ENCODE assay signal across 8 cellular contexts in genomic region chr21:34075760-34076159, GRCh38. TPM values are rescaled to one million over a fixed set of nuclear protein-coding genes. Genes with fewer than 3 reads are reported as not detected.
A peak's percentile ranks its signal among the peaks of the same experiment; 100 is the strongest.
DNase-seq lines count a peak whose midpoint lies in the region; ATAC-seq, FAIRE-seq and TF ChIP-seq lines count a peak whose summit lies in the region.

No MANE protein-coding gene starts in this region.

- H3K27ac Mint-ChIP-seq in stimulated activated memory B cell treated with anti-CD40 and anti-IgM and Interleukin-4, amounts not matched to agents 10 μg/mL and 1 μg/mL and 100 μg/mL, for 72 hours = no peak overlapping the region

- H3K4me3 ChIP-seq in PC-9 (0 out of 2 replicates have a peak overlapping the region, but pooled peaks have one; percentile 84), epithelial cell of esophagus (ENCODE audit: low read length) (no peak overlapping the region), sigmoid colon (peak overlapping the region; percentile 38 to 81 (median 70))

- H3K4me2 ChIP-seq in PC-9 = peak overlapping the region; percentile 90; the same call in 1 of the 2 replicates

- peaks cover 27% of the 10 kb centered on the region for H3K36me3 Mint-ChIP-seq in stimulated activated memory B cell treated with anti-CD40 and anti-IgM and Interleukin-4, amounts not matched to agents 10 μg/mL and 1 μg/mL and 100 μg/mL, for 72 hours

- no peak for DNase-seq in GM12891 (ENCODE audit: insufficient read length, low spot score)
- no peak for DNase-seq in PC-9
- DNase-seq in epithelial cell of esophagus (ENCODE audit: low read depth) = peak; percentile 35
- no peak for DNase-seq in sigmoid colon
- no peak for DNase-seq in activated effector memory CD4-positive, alpha-beta T cell treated with anti-CD3 and anti-CD28 coated beads, Interleukin-2, amount 50 U/mL, for 16 hours
- no peak for DNase-seq in NCI-H1436 (lab: John Stamatoyannopoulos, UW)
- no peak for DNase-seq in CD1c-positive myeloid dendritic cell (ENCODE audit: extremely low spot score)

- FAIRE-seq in GM12891 (lab: Jason Lieb, UNC) = peak; percentile 51

- POLR2A ChIA-PET in PC-9 (lab: Charles Lee; ENCODE audit: unreplicated experiment) = interaction anchor here (0.5 kb wide), 1 partner anchor 136 kb away, joined by 7 read pairs; no protein-coding TSS in a partner anchor

- TF ChIP-seq EP300 in sigmoid colon (IDR thresholded peaks at IDR 0.05) = no peak

- H3K9me2 ChIP-seq in PC-9 (ENCODE audit: insufficient read depth) = no peaks in the 10 kb centered on the region

- BruUV-seq in PC-9 (replicated peaks; lab: Mats Ljungman, UMichigan) = no TSS peak

- CTCF ChIA-PET in PC-9 (lab: Charles Lee) = no interaction called here

- H3K9me3 ChIP-seq in PC-9 (ENCODE audit: insufficient read depth, low read depth) (no peaks in the 10 kb centered on the region), sigmoid colon (no peaks in the 10 kb centered on the region)

- no peaks in the 10 kb centered on the region for H3F3A ChIP-seq in PC-9 (ENCODE audit: insufficient read depth, low read depth)

- H3K4me1 Mint-ChIP-seq in stimulated activated memory B cell treated with anti-CD40 and anti-IgM and Interleukin-4, amounts not matched to agents 10 μg/mL and 1 μg/mL and 100 μg/mL, for 72 hours = peaks cover 70% of the 10 kb centered on the region

- no peaks in the 10 kb centered on the region for H3K9me3 Mint-ChIP-seq in stimulated activated memory B cell treated with anti-CD40 and anti-IgM and Interleukin-4, amounts not matched to agents 10 μg/mL and 1 μg/mL and 100 μg/mL, for 72 hours

- H3K36me3 ChIP-seq in PC-9 (ENCODE audit: low read depth) (no peaks in the 10 kb centered on the region), sigmoid colon (no peaks in the 10 kb centered on the region)

- H3K27me3 ChIP-seq in PC-9 (ENCODE audit: insufficient read depth, low read depth) (no peaks in the 10 kb centered on the region), sigmoid colon (no peaks in the 10 kb centered on the region)

- no peak overlapping the region for H3K4me3 Mint-ChIP-seq in stimulated activated memory B cell treated with anti-CD40 and anti-IgM and Interleukin-4, amounts not matched to agents 10 μg/mL and 1 μg/mL and 100 μg/mL, for 72 hours

- TF ChIP-seq CTCF in PC-9 (conservative IDR thresholded peaks at IDR 0.05) = no peak
- TF ChIP-seq CTCF in epithelial cell of esophagus (IDR thresholded peaks at IDR 0.05; ENCODE audit: insufficient read depth, low read depth, low read length, missing control alignments) = no peak
- TF ChIP-seq CTCF in sigmoid colon (IDR thresholded peaks at IDR 0.05) = no peak

- H2AFZ ChIP-seq in PC-9 = no peak overlapping the region

- TF ChIP-seq POLR2A in GM12891 (IDR thresholded peaks at IDR 0.05; ENCODE audit: low read depth, low read length) (no peak), sigmoid colon (IDR thresholded peaks at IDR 0.05) (no peak)

- 64 to 65% methylated on average over 7 of the region's 7 CpGs for WGBS in sigmoid colon, 2 donors

- H3K27me3 Mint-ChIP-seq in stimulated activated memory B cell treated with anti-CD40 and anti-IgM and Interleukin-4, amounts not matched to agents 10 μg/mL and 1 μg/mL and 100 μg/mL, for 72 hours = no peaks in the 10 kb centered on the region

- intact Hi-C loops in PC-9 (cut with micrococcal nuclease; ENCODE audit: unreplicated experiment) = loop anchor here (10.0 kb wide), 1 partner anchor 129 kb away; no protein-coding TSS in a partner anchor
- intact Hi-C loops in sigmoid colon (cut with DNase I) = loop anchor here (2.0 to 10.0 kb wide), 3 partner anchors 53 to 431 kb away; partner anchors contain the start of genes CRYZL1 and ITSN1

- peaks cover 65% of the 10 kb centered on the region for H3K79me2 ChIP-seq in PC-9 (ENCODE audit: low read depth)

- ATAC-seq in stimulated activated memory B cell treated with anti-CD40 and anti-IgM and Interleukin-4, amounts not matched to agents 10 μg/mL and 1 μg/mL and 100 μg/mL, for 72 hours = no peak

- peaks cover 33% of the 10 kb centered on the region for H3K4me1 ChIP-seq in PC-9 (replicated peaks; ENCODE audit: insufficient read depth)
- peaks cover 0 to 68% (median 66%) of the 10 kb centered on the region in 4 donors for H3K4me1 ChIP-seq in sigmoid colon

- H3K27ac ChIP-seq in PC-9 (no peak overlapping the region), sigmoid colon (peak overlapping the region in 3 of 4 donors; percentile 82 to 93 (median 92))

- no peaks in the 10 kb centered on the region for H4K20me1 ChIP-seq in PC-9 (ENCODE audit: insufficient read depth)

TF ChIP-seq in GM12891, 5 proteins besides CTCF, POLR2A, EP300 and RAD21:
- TF ChIP-seq PAX5 (IDR thresholded peaks at IDR 0.05; ENCODE audit: insufficient read depth, low read length, severe bottlenecking) (no peak), POU2F2 (IDR thresholded peaks at IDR 0.05; ENCODE audit: low read depth, low read length) (no peak), POLR2AphosphoS5 (IDR thresholded peaks at IDR 0.05; ENCODE audit: low read depth, low read length) (no peak), SPI1 (IDR thresholded peaks at IDR 0.05; ENCODE audit: low read depth, low read length) (no peak), TAF1 (IDR thresholded peaks at IDR 0.05; ENCODE audit: low read depth, low read length) (no peak)

RNA-seq across cellular contexts. Expression of gene MRPS6, which starts 2.4 kb away (rescaled TPM):
- 91.7 TPM for polyA plus RNA-seq in GM12891 (2012; ENCODE audit: low read depth, missing spikeins)
- 40.4 and 41.0 TPM in 2 replicates for total RNA-seq in PC-9 (2021)
- 10 to 100 TPM; 41.0 to 95.8 (median 70.7) TPM for total RNA-seq in sigmoid colon
- 100 to 1,000 TPM in 1 of 3 donors, 10 to 100 TPM in 2; 60.0 to 118 (median 88.3) TPM for polyA plus RNA-seq in sigmoid colon

RNA-seq across cellular contexts. Expression of gene SLC5A3, which starts 2.4 kb away (rescaled TPM):
- polyA plus RNA-seq in GM12891 (2012; ENCODE audit: low read depth, missing spikeins) = 3.3 TPM
- total RNA-seq in PC-9 (2021) (7.0 and 8.8 TPM in 2 replicates), sigmoid colon (10 to 100 TPM; 20.6 to 41.8 (median 22.7) TPM)
- polyA plus RNA-seq in sigmoid colon = 1 to 10 TPM in 2 of 3 donors, under 1 TPM in 1; 0.60 to 3.6 (median 1.2) TPM
